1 cellular context compared by ENCODE assay signal in the genomic region with DNA sequence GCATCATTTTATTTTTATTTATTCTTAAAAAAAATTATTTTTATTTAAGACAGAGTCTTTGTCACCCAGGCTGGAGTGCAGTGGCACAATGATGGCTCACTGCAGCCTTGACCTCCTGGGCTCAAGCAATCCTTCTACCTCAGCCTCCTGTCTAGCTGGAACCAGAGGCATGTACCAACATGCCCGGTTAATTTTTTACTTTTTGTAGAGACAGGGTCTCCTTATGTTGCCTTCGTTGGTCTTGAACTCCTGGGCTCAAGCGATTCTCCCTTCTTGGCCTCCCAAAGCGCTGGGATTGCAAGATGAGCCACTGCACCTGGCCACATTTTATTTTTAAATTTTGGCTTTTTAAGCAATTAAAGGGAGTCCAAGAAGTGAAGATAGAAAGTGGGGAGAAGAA.
TF ChIP-seq lines count a peak whose summit lies in the region.

No MANE protein-coding gene starts in this region.

TF ChIP-seq in HepG2, 621 proteins besides CTCF, POLR2A, EP300 and RAD21 (continued from another document and continues in another):
- TF ChIP-seq ZBTB40 (IDR thresholded peaks at IDR 0.05) (no peak), ZBTB40 (CRISPR knock-in tag; IDR thresholded peaks at IDR 0.05) (no peak), MBNL3 (CRISPR knock-in tag; conservative IDR thresholded peaks at IDR 0.05) (no peak), ZNF205 (CRISPR knock-in tag; IDR thresholded peaks at IDR 0.05) (no peak), ZNF317 (CRISPR knock-in tag; IDR thresholded peaks at IDR 0.05) (no peak), SATB2 (CRISPR knock-in tag; IDR thresholded peaks at IDR 0.05) (0 out of 2 replicates have a peak, but pooled peaks have one; percentile 35), ZNF24 (IDR thresholded peaks at IDR 0.05) (no peak), CCAR2 (optimal IDR thresholded peaks at IDR 0.05; ENCODE audit: low read depth, low read length) (no peak), ZNF792 (CRISPR knock-in tag; IDR thresholded peaks at IDR 0.05) (peak; percentile 48; the same call in 1 of the 2 replicates), RBFOX2 (IDR thresholded peaks at IDR 0.05; ENCODE audit: low read depth, low read length) (no peak), AKAP8 (CRISPR knock-in tag; IDR thresholded peaks at IDR 0.05) (no peak), MYC (CRISPR knock-in tag; IDR thresholded peaks at IDR 0.05; ENCODE audit: borderline replicate concordance) (no peak), REXO4 (CRISPR knock-in tag; IDR thresholded peaks at IDR 0.05; ENCODE audit: borderline replicate concordance) (no peak), ZSCAN21 (CRISPR knock-in tag; IDR thresholded peaks at IDR 0.05; ENCODE audit: borderline replicate concordance) (no peak), POGZ (CRISPR knock-in tag; IDR thresholded peaks at IDR 0.05) (peak; percentile 73), FOXO1 (CRISPR knock-in tag; IDR thresholded peaks at IDR 0.05) (no peak), ETV6 (CRISPR knock-in tag; conservative IDR thresholded peaks at IDR 0.05) (no peak), GZF1 (CRISPR knock-in tag; IDR thresholded peaks at IDR 0.05) (no peak), ETV5 (CRISPR knock-in tag; IDR thresholded peaks at IDR 0.05; ENCODE audit: borderline replicate concordance) (no peak), ZNF740 (CRISPR knock-in tag; IDR thresholded peaks at IDR 0.05) (no peak), TRIM24 (CRISPR knock-in tag; IDR thresholded peaks at IDR 0.05) (no peak), JUND (CRISPR knock-in tag; IDR thresholded peaks at IDR 0.05) (no peak), ZNF343 (CRISPR knock-in tag; IDR thresholded peaks at IDR 0.05) (no peak), ZFP82 (CRISPR knock-in tag; IDR thresholded peaks at IDR 0.05; ENCODE audit: borderline replicate concordance) (no peak), ZNF253 (CRISPR knock-in tag; IDR thresholded peaks at IDR 0.05; ENCODE audit: borderline replicate concordance) (no peak), ARID3A (IDR thresholded peaks at IDR 0.05; ENCODE audit: low read depth, low read length) (no peak), HHEX (CRISPR knock-in tag; IDR thresholded peaks at IDR 0.05) (no peak), ZNF597 (CRISPR knock-in tag; IDR thresholded peaks at IDR 0.05) (no peak), KDM1A (CRISPR knock-in tag; IDR thresholded peaks at IDR 0.05) (peak; percentile 35; the same call in 1 of the 2 replicates), PHB2 (IDR thresholded peaks at IDR 0.05; ENCODE audit: partially characterized antibody) (no peak), MAZ (IDR thresholded peaks at IDR 0.05; ENCODE audit: borderline replicate concordance, low read depth, low read length) (no peak), MAZ (CRISPR knock-in tag; IDR thresholded peaks at IDR 0.05; ENCODE audit: low read depth) (no peak), CENPX (CRISPR knock-in tag; IDR thresholded peaks at IDR 0.05) (no peak), NR2F2 (IDR thresholded peaks at IDR 0.05; ENCODE audit: borderline replicate concordance, low read depth) (no peak), ZFP36L1 (CRISPR knock-in tag; IDR thresholded peaks at IDR 0.05) (no peak), ZNF816 (CRISPR knock-in tag; IDR thresholded peaks at IDR 0.05; ENCODE audit: borderline replicate concordance) (no peak), ZC3H13 (CRISPR knock-in tag; IDR thresholded peaks at IDR 0.05) (no peak), SIN3A (IDR thresholded peaks at IDR 0.05; ENCODE audit: borderline replicate concordance, low read depth, low read length) (no peak), ZNF883 (CRISPR knock-in tag; IDR thresholded peaks at IDR 0.05; ENCODE audit: not compliant biosample characterization) (no peak), PRPF4 (IDR thresholded peaks at IDR 0.05; ENCODE audit: low read depth, low read length, poor library complexity, severe bottlenecking) (no peak), SAP130 (CRISPR knock-in tag; IDR thresholded peaks at IDR 0.05; ENCODE audit: low read depth) (peak; percentile 27; the same call in 1 of the 2 replicates), PAF1 (CRISPR knock-in tag; IDR thresholded peaks at IDR 0.05) (no peak), HOXA5 (CRISPR knock-in tag; IDR thresholded peaks at IDR 0.05) (0 out of 2 replicates have a peak, but pooled peaks have one; percentile 67), RCOR2 (CRISPR knock-in tag; IDR thresholded peaks at IDR 0.05) (peak; percentile 56; the same call in 1 of the 2 replicates), RBM39 (IDR thresholded peaks at IDR 0.05; ENCODE audit: low read depth, low read length, poor library complexity, severe bottlenecking) (no peak), ZNF335 (CRISPR knock-in tag; IDR thresholded peaks at IDR 0.05) (no peak), SIX1 (CRISPR knock-in tag; IDR thresholded peaks at IDR 0.05; ENCODE audit: borderline replicate concordance) (no peak), CHCHD3 (CRISPR knock-in tag; IDR thresholded peaks at IDR 0.05) (no peak), CC2D1A (CRISPR knock-in tag; IDR thresholded peaks at IDR 0.05) (no peak)
- TF ChIP-seq, protein P1, sequence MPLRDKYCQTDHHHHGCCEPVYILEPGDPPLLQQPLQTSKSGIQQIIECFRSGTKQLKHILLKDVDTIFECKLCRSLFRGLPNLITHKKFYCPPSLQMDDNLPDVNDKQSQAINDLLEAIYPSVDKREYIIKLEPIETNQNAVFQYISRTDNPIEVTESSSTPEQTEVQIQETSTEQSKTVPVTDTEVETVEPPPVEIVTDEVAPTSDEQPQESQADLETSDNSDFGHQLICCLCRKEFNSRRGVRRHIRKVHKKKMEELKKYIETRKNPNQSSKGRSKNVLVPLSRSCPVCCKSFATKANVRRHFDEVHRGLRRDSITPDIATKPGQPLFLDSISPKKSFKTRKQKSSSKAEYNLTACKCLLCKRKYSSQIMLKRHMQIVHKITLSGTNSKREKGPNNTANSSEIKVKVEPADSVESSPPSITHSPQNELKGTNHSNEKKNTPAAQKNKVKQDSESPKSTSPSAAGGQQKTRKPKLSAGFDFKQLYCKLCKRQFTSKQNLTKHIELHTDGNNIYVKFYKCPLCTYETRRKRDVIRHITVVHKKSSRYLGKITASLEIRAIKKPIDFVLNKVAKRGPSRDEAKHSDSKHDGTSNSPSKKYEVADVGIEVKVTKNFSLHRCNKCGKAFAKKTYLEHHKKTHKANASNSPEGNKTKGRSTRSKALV (CRISPR knock-in tag; IDR thresholded peaks at IDR 0.05): no peak
- TF ChIP-seq, protein P2, sequence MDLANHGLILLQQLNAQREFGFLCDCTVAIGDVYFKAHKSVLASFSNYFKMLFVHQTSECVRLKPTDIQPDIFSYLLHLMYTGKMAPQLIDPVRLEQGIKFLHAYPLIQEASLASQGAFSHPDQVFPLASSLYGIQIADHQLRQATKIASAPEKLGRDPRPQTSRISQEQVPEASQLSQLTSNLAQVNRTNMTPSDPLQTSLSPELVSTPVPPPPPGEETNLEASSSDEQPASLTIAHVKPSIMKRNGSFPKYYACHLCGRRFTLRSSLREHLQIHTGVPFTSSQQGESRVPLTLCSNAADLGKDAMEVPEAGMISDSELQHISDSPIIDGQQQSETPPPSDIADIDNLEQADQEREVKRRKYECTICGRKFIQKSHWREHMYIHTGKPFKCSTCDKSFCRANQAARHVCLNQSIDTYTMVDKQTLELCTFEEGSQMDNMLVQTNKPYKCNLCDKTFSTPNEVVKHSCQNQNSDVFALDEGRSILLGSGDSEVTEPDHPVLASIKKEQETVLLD (CRISPR knock-in tag; IDR thresholded peaks at IDR 0.05; ENCODE audit: low read depth): no peak
- TF ChIP-seq, protein P3, sequence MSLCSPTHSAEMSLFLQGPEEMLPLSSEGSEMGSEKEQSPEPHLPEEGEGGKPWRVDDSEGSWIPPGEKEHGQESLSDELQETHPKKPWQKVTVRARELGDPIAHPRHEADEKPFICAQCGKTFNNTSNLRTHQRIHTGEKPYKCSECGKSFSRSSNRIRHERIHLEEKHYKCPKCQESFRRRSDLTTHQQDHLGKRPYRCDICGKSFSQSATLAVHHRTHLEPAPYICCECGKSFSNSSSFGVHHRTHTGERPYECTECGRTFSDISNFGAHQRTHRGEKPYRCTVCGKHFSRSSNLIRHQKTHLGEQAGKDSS (CRISPR knock-in tag; IDR thresholded peaks at IDR 0.05; ENCODE audit: borderline replicate concordance, low read depth): no peak
- TF ChIP-seq, protein P4, sequence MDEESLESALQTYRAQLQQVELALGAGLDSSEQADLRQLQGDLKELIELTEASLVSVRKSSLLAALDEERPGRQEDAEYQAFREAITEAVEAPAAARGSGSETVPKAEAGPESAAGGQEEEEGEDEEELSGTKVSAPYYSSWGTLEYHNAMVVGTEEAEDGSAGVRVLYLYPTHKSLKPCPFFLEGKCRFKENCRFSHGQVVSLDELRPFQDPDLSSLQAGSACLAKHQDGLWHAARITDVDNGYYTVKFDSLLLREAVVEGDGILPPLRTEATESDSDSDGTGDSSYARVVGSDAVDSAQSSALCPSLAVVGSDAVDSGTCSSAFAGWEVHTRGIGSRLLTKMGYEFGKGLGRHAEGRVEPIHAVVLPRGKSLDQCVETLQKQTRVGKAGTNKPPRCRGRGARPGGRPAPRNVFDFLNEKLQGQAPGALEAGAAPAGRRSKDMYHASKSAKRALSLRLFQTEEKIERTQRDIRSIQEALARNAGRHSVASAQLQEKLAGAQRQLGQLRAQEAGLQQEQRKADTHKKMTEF (CRISPR knock-in tag; IDR thresholded peaks at IDR 0.05): no peak
